Comparison of ENCODE assay signal across 8 cellular contexts in genomic region chr2:171999125-171999524, GRCh38. TPM values are rescaled to one million over a fixed set of nuclear protein-coding genes. Genes with fewer than 3 reads are reported as not detected.
DNase-seq lines count a peak whose midpoint lies in the region; ATAC-seq and TF ChIP-seq lines count a peak whose summit lies in the region.

No MANE protein-coding gene starts in this region.

- no peak for TF ChIP-seq POLR2A in GM18505 (IDR thresholded peaks at IDR 0.05; ENCODE audit: borderline replicate concordance, extremely low read depth, insufficient read depth, insufficient read length)

- peaks cover 8 to 18% (median 15%) of the 10 kb centered on the region in 3 donors for H3K27me3 Mint-ChIP-seq in naive B cell

- H3K9me3 Mint-ChIP-seq in naive B cell, result no peaks in the 10 kb centered on the region

- intact Hi-C loops in posterior cingulate gyrus (cut with DNase I), result no loop called here

- peak overlapping the region; percentile 81 to 96 (median 88) for H3K4me3 Mint-ChIP-seq in naive B cell

- H3K27ac Mint-ChIP-seq in naive B cell, result peak overlapping the region in 3 of 6 donors; percentile 36 to 85 (median 56)

- peak overlapping the region; percentile 93 for H3K4me3 ChIP-seq in Jurkat, Clone E6-1 (ENCODE audit: low read length)

- H3K4me1 Mint-ChIP-seq in naive B cell, result peaks cover 8 to 20% (median 16%) of the 10 kb centered on the region in 3 donors

- no peak for DNase-seq in Jurkat, Clone E6-1 (ENCODE audit: low read depth, low spot score)
- peak; percentile 31 for DNase-seq in cerebellum (ENCODE audit: low spot score)
- DNase-seq in naive B cell, result no peak
- DNase-seq in posterior cingulate gyrus, result no peak
- DNase-seq in activated gamma-delta T cell treated with Interleukin-2 at 50 U/mL for 16 hours, result no peak

- no peaks in the 10 kb centered on the region for H3K36me3 Mint-ChIP-seq in naive B cell

- ATAC-seq in GM18505 (IDR thresholded peaks at IDR 0.05; ENCODE audit: unreplicated experiment) (peak; percentile 3), naive B cell (ENCODE audit: low read depth in 2 of 2) (no peak), HG02610 (IDR thresholded peaks at IDR 0.05; ENCODE audit: unreplicated experiment) (no peak), GM21717 (IDR thresholded peaks at IDR 0.05; ENCODE audit: unreplicated experiment) (no peak)

RNA-seq across cellular contexts. Expression of gene METAP1D, which starts 0.6 kb away (rescaled TPM):
- 8.4 TPM for polyA plus RNA-seq in Jurkat, Clone E6-1 (2012; ENCODE audit: insufficient read depth, insufficient read length)
- total RNA-seq in cerebellum, result 18.0 TPM
- polyA plus RNA-seq in naive B cell (ENCODE audit: low read depth in 6 of 6), result 1 to 10 TPM; 2.5 to 5.2 (median 4.1) TPM
